In genomic region chr1:162069334-162070093, GRCh38 we compare ENCODE assay signal across 1 cellular context.
A peak's percentile ranks its signal among the peaks of the same experiment; 100 is the strongest.
TF ChIP-seq lines count a peak whose summit lies in the region.

NOS1AP (plus strand) TSS chr1:162069691; CDS start chr1:162070178, 487 bp downstream.

TF ChIP-seq in K562, 482 proteins besides CTCF, POLR2A, EP300 and RAD21 (continued from another document and continues in another):
- TF ChIP-seq ZNF282 (CRISPR knock-in tag; IDR thresholded peaks at IDR 0.05) (0 out of 2 replicates have a peak, but pooled peaks have one; percentile 71), HOXB6 (CRISPR knock-in tag; IDR thresholded peaks at IDR 0.05; ENCODE audit: borderline replicate concordance) (no peak), RBBP5 (IDR thresholded peaks at IDR 0.05; ENCODE audit: borderline replicate concordance, insufficient read depth, low read length, poor library complexity, severe bottlenecking) (peak; percentile 51), ZNF639 (CRISPR knock-in tag; conservative IDR thresholded peaks at IDR 0.05 in 1 of 2, IDR thresholded peaks at IDR 0.05 in 1 of 2) (no peak), DIDO1 (tag; IDR thresholded peaks at IDR 0.05; ENCODE audit: low read depth) (no peak), RFX1 (IDR thresholded peaks at IDR 0.05) (no peak), E2F5 (CRISPR knock-in tag; IDR thresholded peaks at IDR 0.05) (no peak), CXXC5 (CRISPR knock-in tag; IDR thresholded peaks at IDR 0.05) (peak; percentile 54; the same call in 1 of the 2 replicates), POLR2AphosphoS2 (IDR thresholded peaks at IDR 0.05; ENCODE audit: low read length) (no peak), AFF4 (CRISPR knock-in tag; IDR thresholded peaks at IDR 0.05) (no peak), RHOXF2B (CRISPR knock-in tag; conservative IDR thresholded peaks at IDR 0.05) (no peak), SMAD1 (IDR thresholded peaks at IDR 0.05; ENCODE audit: low read depth, low read length, partially characterized antibody) (no peak), BCL6 (CRISPR knock-in tag; IDR thresholded peaks at IDR 0.05) (no peak), ATF7 (IDR thresholded peaks at IDR 0.05) (no peak), ARID4B (CRISPR knock-in tag; IDR thresholded peaks at IDR 0.05) (no peak), STAG1 (CRISPR knock-in tag; IDR thresholded peaks at IDR 0.05; ENCODE audit: borderline replicate concordance) (no peak; the same call in 1 of the 2 replicates), PRMT5 (CRISPR knock-in tag; IDR thresholded peaks at IDR 0.05) (no peak), RFX7 (CRISPR knock-in tag; IDR thresholded peaks at IDR 0.05) (no peak), SIN3B (IDR thresholded peaks at IDR 0.05; ENCODE audit: low read depth) (0 out of 2 replicates have a peak, but pooled peaks have one; percentile 13), VEZF1 (CRISPR knock-in tag; IDR thresholded peaks at IDR 0.05) (peak; percentile 44), BRD9 (IDR thresholded peaks at IDR 0.05; ENCODE audit: low read depth, partially characterized antibody) (no peak), ZBTB1 (CRISPR knock-in tag; IDR thresholded peaks at IDR 0.05; ENCODE audit: borderline replicate concordance, low read depth) (peak; percentile 81; the same call in 1 of the 2 replicates), RB1 (IDR thresholded peaks at IDR 0.05; ENCODE audit: low read depth) (peak; percentile 76), ZBTB40 (IDR thresholded peaks at IDR 0.05) (peak; percentile 35; the same call in 1 of the 2 replicates), ZBTB40 (CRISPR knock-in tag; IDR thresholded peaks at IDR 0.05) (no peak), HOMEZ (CRISPR knock-in tag; IDR thresholded peaks at IDR 0.05) (no peak), SREBF1 (IDR thresholded peaks at IDR 0.05; ENCODE audit: borderline replicate concordance, low read depth, low read length) (no peak), GTF2B (IDR thresholded peaks at IDR 0.05; ENCODE audit: extremely low read depth, insufficient read length) (no peak), CCNT2 (IDR thresholded peaks at IDR 0.05; ENCODE audit: borderline replicate concordance, extremely low read depth, insufficient read length, low read depth, low read length) (peak; percentile 45), KAT2B (IDR thresholded peaks at IDR 0.05; ENCODE audit: low read depth, low read length) (no peak), CBX8 (IDR thresholded peaks at IDR 0.05; ENCODE audit: borderline replicate concordance, extremely low read depth, low read depth, low read length, poor library complexity, severe bottlenecking) (no peak), FOXP1 (CRISPR knock-in tag; IDR thresholded peaks at IDR 0.05) (no peak), NRF1 (conservative IDR thresholded peaks at IDR 0.05 in 1 of 2, IDR thresholded peaks at IDR 0.05 in 1 of 2) (peak in 1 of 2 experiments; percentile 50; a peak in 2 of 4 replicates), PHF8 (IDR thresholded peaks at IDR 0.05; ENCODE audit: borderline replicate concordance, low read length) (peak; percentile 46; the same call in 1 of the 2 replicates)
